Comparison of ENCODE assay signal across 8 cellular contexts in genomic region chr14:88301381-88301780, GRCh38. TPM values are rescaled to one million over a fixed set of nuclear protein-coding genes. Genes with fewer than 3 reads are reported as not detected.
"Had no signal": no experiment of that assay in that cellular context is flagged by ENCODE, and none has a peak within 500 bp of the region (broad histone marks: within the 10 kb centered on the region; RNA-seq: fewer than 3 reads in every experiment).

No MANE protein-coding gene starts in this region.

- ATAC-seq: HCT116 had no signal

- DNase-seq: GM23248, GOT3, H7, HFFc6 had no signal

- H3K27ac Mint-ChIP-seq: HFFc6, IgD-negative memory B cell had no signal

- H3K4me3 Mint-ChIP-seq: HFFc6, IgD-negative memory B cell had no signal

RNA-seq across cellular contexts. Expression of gene KCNK10, which starts 21.7 kb away (rescaled TPM):
- total RNA-seq: GM23248, HepG2, HFFc6, HT1080 had no signal
